9 cellular contexts compared by ENCODE assay signal in genomic region chr5:180775624-180776023, GRCh38. TPM values are rescaled to one million over a fixed set of nuclear protein-coding genes. Genes with fewer than 3 reads are reported as not detected.
"Had no signal": no experiment of that assay in that cellular context is flagged by ENCODE, and none has a peak within 500 bp of the region (broad histone marks: within the 10 kb centered on the region; RNA-seq: fewer than 3 reads in every experiment).

No MANE protein-coding gene starts in this region.

- ATAC-seq: HCT116 had no signal

- DNase-seq: GM23248, GOT3, H7, HFFc6, IMR-90, KBM-7 had no signal

- H3K27ac Mint-ChIP-seq: HFFc6 had no signal

- H3K4me3 Mint-ChIP-seq: HFFc6 had no signal

RNA-seq across cellular contexts. Expression of gene OR2Y1, which starts 35.8 kb away (rescaled TPM):
- total RNA-seq: GM23248, H4, H7, HFFc6, HT-29, IMR-90 had no signal
